9 cellular contexts compared by ENCODE assay signal in genomic region chr3:47266709-47267489, GRCh38. TPM values are rescaled to one million over a fixed set of nuclear protein-coding genes. Genes with fewer than 3 reads are reported as not detected.
DNase-seq lines count a peak whose midpoint lies in the region; ATAC-seq, FAIRE-seq and TF ChIP-seq lines count a peak whose summit lies in the region.
"Had no signal": no experiment of that assay in that cellular context is flagged by ENCODE, and none has a peak within 500 bp of the region (broad histone marks: within the 10 kb centered on the region; RNA-seq: fewer than 3 reads in every experiment).

No MANE protein-coding gene starts in this region.

- no peak overlapping the region for H3K4me3 ChIP-seq in KMS-11 (IDR thresholded peaks at IDR 0.05; ENCODE audit: insufficient read depth, low read depth, low read length)
- H3K4me3 ChIP-seq in fibroblast of the aortic adventitia (ENCODE audit: low read depth, low read length), result no peak overlapping the region

- TF ChIP-seq CTCF in KMS-11 (conservative IDR thresholded peaks at IDR 0.05; ENCODE audit: low read depth, low read length) (no peak), fibroblast of the aortic adventitia (IDR thresholded peaks at IDR 0.05; ENCODE audit: insufficient read depth, low read length) (no peak)

- H4K20me1 ChIP-seq in KMS-11 (ENCODE audit: insufficient read depth), result no peaks in the 10 kb centered on the region

- H3K27me3 ChIP-seq in KMS-11 (ENCODE audit: insufficient read depth, low read depth), result no peaks in the 10 kb centered on the region

- no peaks in the 10 kb centered on the region for H3K36me3 ChIP-seq in KMS-11 (ENCODE audit: insufficient read depth)

- H3K27ac ChIP-seq in KMS-11, result no peak overlapping the region; the same call in 1 of the 2 replicates
- H3K27ac ChIP-seq: VCaP had no signal

- peak; percentile 33 to 54 for DNase-seq in activated CD4-positive, alpha-beta T cell treated with anti-CD3 and anti-CD28 coated beads, Interleukin-2, amount 50 U/mL, for 48 hours
- DNase-seq in fibroblast of the aortic adventitia (ENCODE audit: low read depth) (peak; percentile 96), putamen (ENCODE audit: low spot score) (peak; percentile 51), GM12892 (ENCODE audit: insufficient read length) (no peak), GOT3 (lab: John Stamatoyannopoulos, UW) (no peak)

- H3K4me2 ChIP-seq in KMS-11, result peak overlapping the region; percentile 48

- H2AFZ ChIP-seq in KMS-11 (ENCODE audit: low read depth), result no peak overlapping the region; the same call in 1 of the 2 replicates

- H3K79me2 ChIP-seq in KMS-11 (ENCODE audit: insufficient read depth, low read depth), result no peaks in the 10 kb centered on the region

- FAIRE-seq in GM12892 (lab: Jason Lieb, UNC), result no peak

- no peak for TF ChIP-seq POLR2A in GM12892 (IDR thresholded peaks at IDR 0.05; ENCODE audit: low read depth, low read length)

- no peak overlapping the region for H3K9ac ChIP-seq in KMS-11

- peaks cover 18% of the 10 kb centered on the region for H3K4me1 ChIP-seq in KMS-11 (ENCODE audit: low read depth, poor library complexity, severe bottlenecking)

- ATAC-seq in GM18858 (IDR thresholded peaks at IDR 0.05; ENCODE audit: unreplicated experiment) (peak; percentile 51), GM21717 (IDR thresholded peaks at IDR 0.05; ENCODE audit: unreplicated experiment) (no peak)

RNA-seq across cellular contexts. Expression of gene KIF9, which starts 15.7 kb away (rescaled TPM):
- total RNA-seq in fibroblast of the aortic adventitia (ENCODE audit: low replicate concordance), result 4.5 and 11.0 TPM in 2 replicates
- 2.8 TPM for polyA plus RNA-seq in GM12892 (2012; ENCODE audit: missing spikeins)

RNA-seq across cellular contexts. Expression of gene KLHL18, which starts 15.8 kb away (rescaled TPM):
- total RNA-seq in fibroblast of the aortic adventitia (ENCODE audit: low replicate concordance), result 8.5 and 12.9 TPM in 2 replicates
- polyA plus RNA-seq in GM12892 (2012; ENCODE audit: missing spikeins), result 18.1 TPM

Comparison
In these comparisons a context has a peak if more than half of its experiments do, and no peak if none do; other contexts are left out.
1. DNase-seq: peak in activated CD4-positive, alpha-beta T cell treated with anti-CD3 and anti-CD28 coated beads, Interleukin-2, amount 50 U/mL, for 48 hours (2 of 2), fibroblast of the aortic adventitia (single experiment) and putamen (single experiment); none in GM12892 (single experiment) and GOT3 (single experiment).